In genomic region chr3:156137397-156137796, GRCh38 we compare ENCODE assay signal across 1 cellular context. TPM values are rescaled to one million over a fixed set of nuclear protein-coding genes. Genes with fewer than 3 reads are reported as not detected.
"Had no signal": no experiment of that assay in that cellular context is flagged by ENCODE, and none has a peak within 500 bp of the region (broad histone marks: within the 10 kb centered on the region; RNA-seq: fewer than 3 reads in every experiment).

No MANE protein-coding gene starts in this region.

RNA-seq across cellular contexts. Expression of gene KCNAB1, which starts 17.0 kb away (rescaled TPM):
- total RNA-seq: mononuclear cell had no signal
